1 cellular context compared by ENCODE assay signal in the genomic region with DNA sequence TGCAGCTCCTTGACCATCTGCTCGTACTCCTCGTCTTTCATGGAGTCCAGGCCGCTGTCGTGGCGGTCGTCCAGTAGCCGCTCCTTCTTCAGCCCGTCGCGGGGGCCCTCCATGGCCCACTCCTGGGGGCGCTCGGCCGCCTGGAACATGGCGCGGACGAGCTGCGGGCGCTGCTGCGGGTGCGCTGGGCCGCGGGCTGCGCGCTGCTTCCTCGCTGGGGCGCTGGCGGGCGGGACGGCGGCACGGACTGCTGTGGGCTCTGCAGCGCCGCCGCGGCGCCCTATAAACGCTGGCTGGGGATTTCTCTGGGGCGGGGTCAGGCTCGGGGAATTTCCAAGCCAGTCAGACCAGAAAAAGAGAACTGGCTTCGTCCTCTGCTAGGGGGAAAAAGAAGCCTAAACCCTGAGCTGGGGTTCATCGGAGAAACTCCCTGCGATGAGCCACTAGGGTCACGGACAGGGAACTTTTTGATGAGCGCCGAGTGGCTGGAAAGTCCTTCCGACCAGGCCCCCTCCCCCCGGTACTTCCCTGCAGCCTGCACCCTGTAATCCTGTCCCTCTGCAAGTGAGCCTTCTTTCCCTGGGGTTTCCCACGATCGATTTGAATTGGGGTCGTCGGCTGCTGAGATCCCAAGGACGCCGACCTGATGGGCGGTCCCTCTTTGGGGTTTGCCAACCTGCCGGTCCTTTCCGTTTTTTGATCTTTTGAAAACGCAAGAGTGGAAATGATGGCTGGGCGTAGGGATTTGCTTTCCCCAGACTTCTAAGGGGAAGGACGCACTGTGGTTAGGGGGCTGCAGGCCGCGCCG.
TF ChIP-seq lines count a peak whose summit lies in the region.

A gene with protein sequence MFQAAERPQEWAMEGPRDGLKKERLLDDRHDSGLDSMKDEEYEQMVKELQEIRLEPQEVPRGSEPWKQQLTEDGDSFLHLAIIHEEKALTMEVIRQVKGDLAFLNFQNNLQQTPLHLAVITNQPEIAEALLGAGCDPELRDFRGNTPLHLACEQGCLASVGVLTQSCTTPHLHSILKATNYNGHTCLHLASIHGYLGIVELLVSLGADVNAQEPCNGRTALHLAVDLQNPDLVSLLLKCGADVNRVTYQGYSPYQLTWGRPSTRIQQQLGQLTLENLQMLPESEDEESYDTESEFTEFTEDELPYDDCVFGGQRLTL (minus strand): TSS at position 254 of the 808 bp plus-strand sequence. CDS start 105 bp downstream, at position 149.

TF ChIP-seq in GM12878, 131 proteins besides CTCF, POLR2A, EP300 and RAD21 (continued from another document and continues in another):
- no peak for TF ChIP-seq PAX8 (IDR thresholded peaks at IDR 0.05)
- TF ChIP-seq IKZF1 (conservative IDR thresholded peaks at IDR 0.05) = peak; percentile 97
- TF ChIP-seq ESRRA (IDR thresholded peaks at IDR 0.05; ENCODE audit: low read length) = no peak; the same call in 1 of the 2 replicates
- TF ChIP-seq NR2C1 (IDR thresholded peaks at IDR 0.05) = peak; percentile 62
- 0 out of 4 replicates have a peak, but pooled peaks of 1 of the 2 experiments have one; percentile 48 for TF ChIP-seq SRF (IDR thresholded peaks at IDR 0.05; ENCODE audit: low read depth in 2 of 2, low read length in 2 of 2)
- peak; percentile 81 for TF ChIP-seq ATF7 (IDR thresholded peaks at IDR 0.05; ENCODE audit: low read depth)
- TF ChIP-seq TCF7 (IDR thresholded peaks at IDR 0.05; ENCODE audit: borderline replicate concordance) = peak; percentile 83; the same call in 1 of the 2 replicates
- TF ChIP-seq STAT1 (conservative IDR thresholded peaks at IDR 0.05) = peak; percentile 86
- TF ChIP-seq RFX5 (IDR thresholded peaks at IDR 0.05; ENCODE audit: low read depth, low read length) = no peak
- TF ChIP-seq BHLHE40 (IDR thresholded peaks at IDR 0.05; ENCODE audit: borderline replicate concordance in 1 of 2, low read depth in 2 of 2, low read length in 1 of 2) = peak; percentile 80 to 92; a peak in 3 of 4 replicates
- no peak for TF ChIP-seq MYB (IDR thresholded peaks at IDR 0.05; ENCODE audit: borderline replicate concordance, low read depth, low read length)
- peak; percentile 91 for TF ChIP-seq YY1 (IDR thresholded peaks at IDR 0.05; ENCODE audit: low read depth, low read length)
- TF ChIP-seq NFXL1 (IDR thresholded peaks at IDR 0.05; ENCODE audit: borderline replicate concordance) = 0 out of 2 replicates have a peak, but pooled peaks have one; percentile 57
- TF ChIP-seq HDAC6 (IDR thresholded peaks at IDR 0.05; ENCODE audit: unreplicated experiment) = peak; percentile 95
- peak; percentile 82; the same call in 1 of the 2 replicates for TF ChIP-seq PAX5 (IDR thresholded peaks at IDR 0.05; ENCODE audit: borderline replicate concordance, low read depth, low read length)
- no peak for TF ChIP-seq ZNF384 (IDR thresholded peaks at IDR 0.05; ENCODE audit: borderline replicate concordance, low read depth, low read length)
- TF ChIP-seq TCF12 (IDR thresholded peaks at IDR 0.05; ENCODE audit: low read depth, low read length) = peak; percentile 81; the same call in 1 of the 2 replicates
- TF ChIP-seq MXI1 (IDR thresholded peaks at IDR 0.05; ENCODE audit: low read depth, low read length) = peak; percentile 29; the same call in 1 of the 2 replicates
- TF ChIP-seq ZNF207 (IDR thresholded peaks at IDR 0.05; ENCODE audit: borderline replicate concordance) = peak; percentile 92
- peak; percentile 68; the same call in 1 of the 2 replicates for TF ChIP-seq GABPA (IDR thresholded peaks at IDR 0.05; ENCODE audit: low read depth)
- TF ChIP-seq, protein P1, sequence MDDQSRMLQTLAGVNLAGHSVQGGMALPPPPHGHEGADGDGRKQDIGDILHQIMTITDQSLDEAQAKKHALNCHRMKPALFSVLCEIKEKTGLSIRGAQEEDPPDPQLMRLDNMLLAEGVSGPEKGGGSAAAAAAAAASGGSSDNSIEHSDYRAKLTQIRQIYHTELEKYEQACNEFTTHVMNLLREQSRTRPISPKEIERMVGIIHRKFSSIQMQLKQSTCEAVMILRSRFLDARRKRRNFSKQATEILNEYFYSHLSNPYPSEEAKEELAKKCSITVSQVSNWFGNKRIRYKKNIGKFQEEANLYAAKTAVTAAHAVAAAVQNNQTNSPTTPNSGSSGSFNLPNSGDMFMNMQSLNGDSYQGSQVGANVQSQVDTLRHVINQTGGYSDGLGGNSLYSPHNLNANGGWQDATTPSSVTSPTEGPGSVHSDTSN (IDR thresholded peaks at IDR 0.05; ENCODE audit: insufficient replicate concordance, low read depth, low read length) = peak; percentile 25
- TF ChIP-seq BCL11A (IDR thresholded peaks at IDR 0.05; ENCODE audit: low read depth, low read length) = peak; percentile 84
- TF ChIP-seq CHD4 (IDR thresholded peaks at IDR 0.05) = no peak
- no peak for TF ChIP-seq HDGF (IDR thresholded peaks at IDR 0.05)
- peak; percentile 98 for TF ChIP-seq POLR2AphosphoS2 (IDR thresholded peaks at IDR 0.05; ENCODE audit: low read depth, low read length)
- TF ChIP-seq SMARCA5 (IDR thresholded peaks at IDR 0.05) = peak; percentile 90
- TF ChIP-seq RCOR1 (conservative IDR thresholded peaks at IDR 0.05; ENCODE audit: low read depth, low read length) = no peak; the same call in 1 of the 2 replicates
- TF ChIP-seq, protein P2, sequence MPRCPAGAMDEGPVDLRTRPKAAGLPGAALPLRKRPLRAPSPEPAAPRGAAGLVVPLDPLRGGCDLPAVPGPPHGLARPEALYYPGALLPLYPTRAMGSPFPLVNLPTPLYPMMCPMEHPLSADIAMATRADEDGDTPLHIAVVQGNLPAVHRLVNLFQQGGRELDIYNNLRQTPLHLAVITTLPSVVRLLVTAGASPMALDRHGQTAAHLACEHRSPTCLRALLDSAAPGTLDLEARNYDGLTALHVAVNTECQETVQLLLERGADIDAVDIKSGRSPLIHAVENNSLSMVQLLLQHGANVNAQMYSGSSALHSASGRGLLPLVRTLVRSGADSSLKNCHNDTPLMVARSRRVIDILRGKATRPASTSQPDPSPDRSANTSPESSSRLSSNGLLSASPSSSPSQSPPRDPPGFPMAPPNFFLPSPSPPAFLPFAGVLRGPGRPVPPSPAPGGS (IDR thresholded peaks at IDR 0.05; ENCODE audit: borderline replicate concordance, insufficient read depth, low read depth, low read length, poor library complexity, severe bottlenecking) = peak; percentile 95
- TF ChIP-seq, protein P3, sequence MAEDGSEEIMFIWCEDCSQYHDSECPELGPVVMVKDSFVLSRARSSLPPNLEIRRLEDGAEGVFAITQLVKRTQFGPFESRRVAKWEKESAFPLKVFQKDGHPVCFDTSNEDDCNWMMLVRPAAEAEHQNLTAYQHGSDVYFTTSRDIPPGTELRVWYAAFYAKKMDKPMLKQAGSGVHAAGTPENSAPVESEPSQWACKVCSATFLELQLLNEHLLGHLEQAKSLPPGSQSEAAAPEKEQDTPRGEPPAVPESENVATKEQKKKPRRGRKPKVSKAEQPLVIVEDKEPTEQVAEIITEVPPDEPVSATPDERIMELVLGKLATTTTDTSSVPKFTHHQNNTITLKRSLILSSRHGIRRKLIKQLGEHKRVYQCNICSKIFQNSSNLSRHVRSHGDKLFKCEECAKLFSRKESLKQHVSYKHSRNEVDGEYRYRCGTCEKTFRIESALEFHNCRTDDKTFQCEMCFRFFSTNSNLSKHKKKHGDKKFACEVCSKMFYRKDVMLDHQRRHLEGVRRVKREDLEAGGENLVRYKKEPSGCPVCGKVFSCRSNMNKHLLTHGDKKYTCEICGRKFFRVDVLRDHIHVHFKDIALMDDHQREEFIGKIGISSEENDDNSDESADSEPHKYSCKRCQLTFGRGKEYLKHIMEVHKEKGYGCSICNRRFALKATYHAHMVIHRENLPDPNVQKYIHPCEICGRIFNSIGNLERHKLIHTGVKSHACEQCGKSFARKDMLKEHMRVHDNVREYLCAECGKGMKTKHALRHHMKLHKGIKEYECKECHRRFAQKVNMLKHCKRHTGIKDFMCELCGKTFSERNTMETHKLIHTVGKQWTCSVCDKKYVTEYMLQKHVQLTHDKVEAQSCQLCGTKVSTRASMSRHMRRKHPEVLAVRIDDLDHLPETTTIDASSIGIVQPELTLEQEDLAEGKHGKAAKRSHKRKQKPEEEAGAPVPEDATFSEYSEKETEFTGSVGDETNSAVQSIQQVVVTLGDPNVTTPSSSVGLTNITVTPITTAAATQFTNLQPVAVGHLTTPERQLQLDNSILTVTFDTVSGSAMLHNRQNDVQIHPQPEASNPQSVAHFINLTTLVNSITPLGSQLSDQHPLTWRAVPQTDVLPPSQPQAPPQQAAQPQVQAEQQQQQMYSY (CRISPR knock-in tag; IDR thresholded peaks at IDR 0.05) = no peak
- TF ChIP-seq ZNF24 (IDR thresholded peaks at IDR 0.05) = peak; percentile 66; the same call in 1 of the 2 replicates
- TF ChIP-seq MTA3 (IDR thresholded peaks at IDR 0.05; ENCODE audit: borderline replicate concordance, low read length) = peak; percentile 85; the same call in 1 of the 2 replicates
- TF ChIP-seq EED (IDR thresholded peaks at IDR 0.05; ENCODE audit: low read depth) = peak; percentile 95
- TF ChIP-seq CBX3 (IDR thresholded peaks at IDR 0.05; ENCODE audit: borderline replicate concordance, low read depth) = no peak
- peak; percentile 100 for TF ChIP-seq RELA (IDR thresholded peaks at IDR 0.05; ENCODE audit: borderline replicate concordance, partially characterized antibody)
- peak; percentile 94 to 95 for TF ChIP-seq IKZF2 (IDR thresholded peaks at IDR 0.05)
- TF ChIP-seq JUNB (IDR thresholded peaks at IDR 0.05) = peak; percentile 90
- no peak for TF ChIP-seq NFYA (IDR thresholded peaks at IDR 0.05; ENCODE audit: borderline replicate concordance, low read depth, low read length)
- no peak; a peak in 1 of 4 replicates for TF ChIP-seq ETV6 (conservative IDR thresholded peaks at IDR 0.05 in 1 of 2, IDR thresholded peaks at IDR 0.05 in 1 of 2; ENCODE audit: borderline replicate concordance in 1 of 2, low read depth in 1 of 2)
- peak; percentile 94 for TF ChIP-seq DPF2 (IDR thresholded peaks at IDR 0.05)
- peak; percentile 72 for TF ChIP-seq MEF2B (IDR thresholded peaks at IDR 0.05; ENCODE audit: partially characterized antibody, poor library complexity, severe bottlenecking)
- TF ChIP-seq, protein P4, sequence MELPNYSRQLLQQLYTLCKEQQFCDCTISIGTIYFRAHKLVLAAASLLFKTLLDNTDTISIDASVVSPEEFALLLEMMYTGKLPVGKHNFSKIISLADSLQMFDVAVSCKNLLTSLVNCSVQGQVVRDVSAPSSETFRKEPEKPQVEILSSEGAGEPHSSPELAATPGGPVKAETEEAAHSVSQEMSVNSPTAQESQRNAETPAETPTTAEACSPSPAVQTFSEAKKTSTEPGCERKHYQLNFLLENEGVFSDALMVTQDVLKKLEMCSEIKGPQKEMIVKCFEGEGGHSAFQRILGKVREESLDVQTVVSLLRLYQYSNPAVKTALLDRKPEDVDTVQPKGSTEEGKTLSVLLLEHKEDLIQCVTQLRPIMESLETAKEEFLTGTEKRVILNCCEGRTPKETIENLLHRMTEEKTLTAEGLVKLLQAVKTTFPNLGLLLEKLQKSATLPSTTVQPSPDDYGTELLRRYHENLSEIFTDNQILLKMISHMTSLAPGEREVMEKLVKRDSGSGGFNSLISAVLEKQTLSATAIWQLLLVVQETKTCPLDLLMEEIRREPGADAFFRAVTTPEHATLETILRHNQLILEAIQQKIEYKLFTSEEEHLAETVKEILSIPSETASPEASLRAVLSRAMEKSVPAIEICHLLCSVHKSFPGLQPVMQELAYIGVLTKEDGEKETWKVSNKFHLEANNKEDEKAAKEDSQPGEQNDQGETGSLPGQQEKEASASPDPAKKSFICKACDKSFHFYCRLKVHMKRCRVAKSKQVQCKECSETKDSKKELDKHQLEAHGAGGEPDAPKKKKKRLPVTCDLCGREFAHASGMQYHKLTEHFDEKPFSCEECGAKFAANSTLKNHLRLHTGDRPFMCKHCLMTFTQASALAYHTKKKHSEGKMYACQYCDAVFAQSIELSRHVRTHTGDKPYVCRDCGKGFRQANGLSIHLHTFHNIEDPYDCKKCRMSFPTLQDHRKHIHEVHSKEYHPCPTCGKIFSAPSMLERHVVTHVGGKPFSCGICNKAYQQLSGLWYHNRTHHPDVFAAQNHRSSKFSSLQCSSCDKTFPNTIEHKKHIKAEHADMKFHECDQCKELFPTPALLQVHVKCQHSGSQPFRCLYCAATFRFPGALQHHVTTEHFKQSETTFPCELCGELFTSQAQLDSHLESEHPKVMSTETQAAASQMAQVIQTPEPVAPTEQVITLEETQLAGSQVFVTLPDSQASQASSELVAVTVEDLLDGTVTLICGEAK (IDR thresholded peaks at IDR 0.05; ENCODE audit: borderline replicate concordance) = no peak
- TF ChIP-seq SMAD1 (IDR thresholded peaks at IDR 0.05; ENCODE audit: low read depth, partially characterized antibody) = peak; percentile 61
- peak; percentile 76 for TF ChIP-seq CREM (IDR thresholded peaks at IDR 0.05; ENCODE audit: low read depth)
- peak; percentile 76 for TF ChIP-seq CBX5 (IDR thresholded peaks at IDR 0.05; ENCODE audit: low read depth)
- TF ChIP-seq TAF1 (IDR thresholded peaks at IDR 0.05; ENCODE audit: borderline replicate concordance, low read depth, low read length) = peak; percentile 97
- TF ChIP-seq, protein P5, sequence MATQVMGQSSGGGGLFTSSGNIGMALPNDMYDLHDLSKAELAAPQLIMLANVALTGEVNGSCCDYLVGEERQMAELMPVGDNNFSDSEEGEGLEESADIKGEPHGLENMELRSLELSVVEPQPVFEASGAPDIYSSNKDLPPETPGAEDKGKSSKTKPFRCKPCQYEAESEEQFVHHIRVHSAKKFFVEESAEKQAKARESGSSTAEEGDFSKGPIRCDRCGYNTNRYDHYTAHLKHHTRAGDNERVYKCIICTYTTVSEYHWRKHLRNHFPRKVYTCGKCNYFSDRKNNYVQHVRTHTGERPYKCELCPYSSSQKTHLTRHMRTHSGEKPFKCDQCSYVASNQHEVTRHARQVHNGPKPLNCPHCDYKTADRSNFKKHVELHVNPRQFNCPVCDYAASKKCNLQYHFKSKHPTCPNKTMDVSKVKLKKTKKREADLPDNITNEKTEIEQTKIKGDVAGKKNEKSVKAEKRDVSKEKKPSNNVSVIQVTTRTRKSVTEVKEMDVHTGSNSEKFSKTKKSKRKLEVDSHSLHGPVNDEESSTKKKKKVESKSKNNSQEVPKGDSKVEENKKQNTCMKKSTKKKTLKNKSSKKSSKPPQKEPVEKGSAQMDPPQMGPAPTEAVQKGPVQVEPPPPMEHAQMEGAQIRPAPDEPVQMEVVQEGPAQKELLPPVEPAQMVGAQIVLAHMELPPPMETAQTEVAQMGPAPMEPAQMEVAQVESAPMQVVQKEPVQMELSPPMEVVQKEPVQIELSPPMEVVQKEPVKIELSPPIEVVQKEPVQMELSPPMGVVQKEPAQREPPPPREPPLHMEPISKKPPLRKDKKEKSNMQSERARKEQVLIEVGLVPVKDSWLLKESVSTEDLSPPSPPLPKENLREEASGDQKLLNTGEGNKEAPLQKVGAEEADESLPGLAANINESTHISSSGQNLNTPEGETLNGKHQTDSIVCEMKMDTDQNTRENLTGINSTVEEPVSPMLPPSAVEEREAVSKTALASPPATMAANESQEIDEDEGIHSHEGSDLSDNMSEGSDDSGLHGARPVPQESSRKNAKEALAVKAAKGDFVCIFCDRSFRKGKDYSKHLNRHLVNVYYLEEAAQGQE (IDR thresholded peaks at IDR 0.05; ENCODE audit: low read depth, low read length) = peak; percentile 54
- no peak for TF ChIP-seq YBX1 (IDR thresholded peaks at IDR 0.05)
- no peak for TF ChIP-seq MYC (IDR thresholded peaks at IDR 0.05; ENCODE audit: insufficient read depth, insufficient read length, insufficient replicate concordance, low read length, severe bottlenecking)
